ENCODE assay signal across 26 cellular contexts in the genomic region with DNA sequence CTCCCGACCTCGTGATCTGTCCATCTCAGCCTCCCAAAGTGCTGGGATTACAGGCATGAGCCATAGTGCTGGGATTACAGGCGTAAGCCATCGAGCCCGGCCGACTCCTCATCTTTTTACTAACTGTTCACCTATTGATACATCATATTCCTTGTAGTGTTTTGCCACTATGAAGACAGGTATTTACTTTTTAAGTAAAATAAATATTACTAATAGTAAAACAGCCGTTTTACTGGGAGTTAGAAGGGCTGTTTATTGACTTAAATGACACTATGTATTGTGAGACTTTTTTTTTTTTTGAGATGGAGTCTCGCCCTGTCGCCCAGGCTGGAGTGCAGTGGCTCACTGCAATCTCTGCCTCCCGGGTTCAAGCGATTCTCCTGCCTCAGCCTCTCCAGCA.
A peak's percentile ranks its signal among the peaks of the same experiment; 100 is the strongest.
DNase-seq lines count a peak whose midpoint lies in the region; ATAC-seq and TF ChIP-seq lines count a peak whose summit lies in the region.
"Had no signal": no experiment of that assay in that cellular context is flagged by ENCODE, and none has a peak within 500 bp of the region (broad histone marks: within the 10 kb centered on the region; RNA-seq: fewer than 3 reads in every experiment).

No MANE protein-coding gene starts in this region.

- peaks cover 44% of the 10 kb centered on the region for H3K36me3 Mint-ChIP-seq in activated T-cell treated with anti-CD3 and anti-CD28 coated beads, Interleukin-2, amount 50 U/mL, for 24 hours (ENCODE audit: low read depth)
- H3K36me3 Mint-ChIP-seq in activated naive CD8-positive, alpha-beta T cell = peaks cover 16% of the 10 kb centered on the region

- no peak overlapping the region for H3K4me3 ChIP-seq in LNCaP clone FGC (ENCODE audit: low read depth, low read length)
- H3K4me3 ChIP-seq: coronary artery, HAP-1, lower lobe of right lung, mucosa of descending colon, ovary, Peyer's patch, SJCRH30 had no signal

- peak overlapping the region; percentile 98 for H3K27ac Mint-ChIP-seq in activated T-cell treated with anti-CD3 and anti-CD28 coated beads, Interleukin-2, amount 50 U/mL, for 24 hours
- H3K27ac Mint-ChIP-seq in activated naive CD8-positive, alpha-beta T cell = peak overlapping the region; percentile 98
- H3K27ac Mint-ChIP-seq: B cell, type B pancreatic cell had no signal

- H3K4me3 Mint-ChIP-seq in activated T-cell treated with anti-CD3 and anti-CD28 coated beads, Interleukin-2, amount 50 U/mL, for 24 hours = peak overlapping the region; percentile 56
- H3K4me3 Mint-ChIP-seq in activated naive CD8-positive, alpha-beta T cell = peak overlapping the region; percentile 74
- H3K4me3 Mint-ChIP-seq: B cell; CD8-positive, alpha-beta memory T cell; effector memory CD8-positive, alpha-beta T cell; type B pancreatic cell had no signal

- H3K27me3 Mint-ChIP-seq in activated T-cell treated with anti-CD3 and anti-CD28 coated beads, Interleukin-2, amount 50 U/mL, for 24 hours = no peaks in the 10 kb centered on the region
- H3K27me3 Mint-ChIP-seq in activated naive CD8-positive, alpha-beta T cell = no peaks in the 10 kb centered on the region
- H3K27me3 Mint-ChIP-seq: B cell; CD8-positive, alpha-beta memory T cell; effector memory CD8-positive, alpha-beta T cell; type B pancreatic cell had no signal

- TF ChIP-seq CTCF in C4-2B (conservative IDR thresholded peaks at IDR 0.05) (no peak), LNCaP clone FGC (IDR thresholded peaks at IDR 0.05; ENCODE audit: control insufficient read depth, extremely low read depth, insufficient read depth) (no peak)

- peak overlapping the region; percentile 15; the same call in 1 of the 2 replicates for H3K27ac ChIP-seq in C4-2B
- H3K27ac ChIP-seq: coronary artery, lower lobe of right lung, ovary, Peyer's patch, SJCRH30 had no signal

- peaks cover 69% of the 10 kb centered on the region for H3K4me1 Mint-ChIP-seq in activated T-cell treated with anti-CD3 and anti-CD28 coated beads, Interleukin-2, amount 50 U/mL, for 24 hours (ENCODE audit: low read depth)
- peaks cover 56% of the 10 kb centered on the region for H3K4me1 Mint-ChIP-seq in activated naive CD8-positive, alpha-beta T cell (ENCODE audit: low read depth)

- no peaks in the 10 kb centered on the region for H3K9me3 Mint-ChIP-seq in activated T-cell treated with anti-CD3 and anti-CD28 coated beads, Interleukin-2, amount 50 U/mL, for 24 hours
- no peaks in the 10 kb centered on the region for H3K9me3 Mint-ChIP-seq in activated naive CD8-positive, alpha-beta T cell (ENCODE audit: low read depth)
- H3K9me3 Mint-ChIP-seq: CD8-positive, alpha-beta memory T cell; effector memory CD8-positive, alpha-beta T cell; type B pancreatic cell had no signal

- no peak for DNase-seq in activated T-cell treated with anti-CD3 and anti-CD28 coated beads, Interleukin-2, amount 50 U/mL, for 24 hours
- no peak for DNase-seq in activated T-cell treated with anti-CD3 and anti-CD28 coated beads, Interleukin-2, amount 50 U/mL, for 1 hour
- DNase-seq in LNCaP clone FGC (ENCODE audit: low read depth) = peak; percentile 54
- no peak for DNase-seq in DMS153 treated with DMSO at 0.1 percent for 48 hours (lab: John Stamatoyannopoulos, UW; ENCODE audit: unreplicated experiment)
- DNase-seq in NCI-H82 treated with DMSO at 0.1 percent for 48 hours (lab: John Stamatoyannopoulos, UW; ENCODE audit: unreplicated experiment) = no peak
- DNase-seq: aorta; CD8-positive, alpha-beta memory T cell; DND-41; effector memory CD8-positive, alpha-beta T cell; lower lobe of right lung; mucosa of descending colon; NCI-H1105 treated with DMSO at 0.1 percent for 48 hours; NCI-H1930; NCI-H524 treated with DMSO at 0.1 percent for 48 hours; ovary; Peyer's patch; retina; SJCRH30; small intestine had no signal

- no peak for ATAC-seq in GM18502 (IDR thresholded peaks at IDR 0.05; ENCODE audit: poor library complexity, unreplicated experiment)
- ATAC-seq: effector memory CD8-positive, alpha-beta T cell; lower lobe of right lung; mucosa of descending colon had no signal
